In the genomic region with DNA sequence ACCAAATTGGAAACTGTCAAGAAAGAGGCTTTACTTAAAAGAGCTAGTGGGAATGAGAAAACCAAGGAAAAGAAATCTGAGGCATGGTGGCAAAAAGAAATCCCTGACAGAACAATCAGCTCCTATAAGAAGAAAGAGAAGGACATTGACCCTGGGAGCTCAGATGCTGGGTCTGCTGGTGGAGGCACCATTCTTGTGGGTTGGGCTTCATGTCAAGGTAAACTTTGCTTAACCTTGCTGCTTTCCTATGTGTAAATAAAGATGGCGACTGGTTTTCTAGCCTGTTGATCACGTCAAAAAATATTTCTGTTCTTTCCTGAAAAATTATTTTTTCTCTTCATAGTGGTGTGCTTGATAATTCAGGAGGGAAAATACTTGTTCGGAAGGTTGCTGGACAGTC, we compare ENCODE assay signal across 30 cellular contexts. TPM values are rescaled to one million over a fixed set of nuclear protein-coding genes. Genes with fewer than 3 reads are reported as not detected.
"Had no signal": no experiment of that assay in that cellular context is flagged by ENCODE, and none has a peak within 500 bp of the region (broad histone marks: within the 10 kb centered on the region; RNA-seq: fewer than 3 reads in every experiment).

No MANE protein-coding gene starts in this region.

- H3K27ac ChIP-seq: ascending aorta, breast epithelium, cardiac muscle cell, colonic mucosa, esophagus muscularis mucosa, foreskin keratinocyte, gastrocnemius medialis, heart left ventricle had no signal

- H3K9me3 Mint-ChIP-seq: activated CD4-positive, alpha-beta memory T cell treated with anti-CD3 and anti-CD28 coated beads, Interleukin-2, amount 10 ng/mL, durations not matched to agents 7 days and 5 days; activated CD4-positive, alpha-beta T cell treated with anti-CD3 and anti-CD28 coated beads, Interleukin-2, amount 10 ng/mL, durations not matched to agents 7 days and 5 days; activated naive CD4-positive, alpha-beta T cell treated with anti-CD3 and anti-CD28 coated beads, Interleukin-2, amount 10 ng/mL, durations not matched to agents 7 days and 5 days; activated naive CD4-positive, alpha-beta T cell treated with anti-CD3 and anti-CD28 coated beads, Interleukin-2, amount 50 U/mL, for 72 hours; activated naive CD8-positive, alpha-beta T cell treated with anti-CD3 and anti-CD28 coated beads, Interleukin-2, amount 10 ng/mL, durations not matched to agents 7 days and 5 days; activated T-cell treated with anti-CD3 and anti-CD28 coated beads, Interleukin-2, amount 50 U/mL, for 24 hours; activated T-cell treated with anti-CD3 and anti-CD28 coated beads, Interleukin-2, amount 50 U/mL, for 72 hours; brain had no signal

- H3K4me1 Mint-ChIP-seq: activated CD4-positive, alpha-beta memory T cell treated with anti-CD3 and anti-CD28 coated beads, Interleukin-2, amount 10 ng/mL, durations not matched to agents 7 days and 5 days; activated CD4-positive, alpha-beta T cell treated with anti-CD3 and anti-CD28 coated beads, Interleukin-2, amount 10 ng/mL, durations not matched to agents 7 days and 5 days; activated naive CD4-positive, alpha-beta T cell treated with anti-CD3 and anti-CD28 coated beads, Interleukin-2, amount 10 ng/mL, durations not matched to agents 7 days and 5 days; activated naive CD8-positive, alpha-beta T cell treated with anti-CD3 and anti-CD28 coated beads, Interleukin-2, amount 10 ng/mL, durations not matched to agents 7 days and 5 days; brain had no signal

- H3K27ac Mint-ChIP-seq: activated CD4-positive, alpha-beta memory T cell treated with anti-CD3 and anti-CD28 coated beads, Interleukin-2, amount 10 ng/mL, durations not matched to agents 7 days and 5 days; activated CD4-positive, alpha-beta T cell treated with anti-CD3 and anti-CD28 coated beads, Interleukin-2, amount 10 ng/mL, durations not matched to agents 7 days and 5 days; activated naive CD4-positive, alpha-beta T cell treated with anti-CD3 and anti-CD28 coated beads, Interleukin-2, amount 10 ng/mL, durations not matched to agents 7 days and 5 days; activated naive CD4-positive, alpha-beta T cell treated with anti-CD3 and anti-CD28 coated beads, Interleukin-2, amount 50 U/mL, for 72 hours; activated naive CD8-positive, alpha-beta T cell treated with anti-CD3 and anti-CD28 coated beads, Interleukin-2, amount 10 ng/mL, durations not matched to agents 7 days and 5 days; activated T-cell treated with anti-CD3 and anti-CD28 coated beads, Interleukin-2, amount 50 U/mL, for 24 hours; activated T-cell treated with anti-CD3 and anti-CD28 coated beads, Interleukin-2, amount 50 U/mL, for 72 hours had no signal

- ATAC-seq: activated naive CD4-positive, alpha-beta T cell treated with anti-CD3 and anti-CD28 coated beads, Interleukin-2, amount 50 U/mL, for 72 hours; activated T-cell treated with anti-CD3 and anti-CD28 coated beads, Interleukin-2, amount 50 U/mL, for 72 hours; gastrocnemius medialis; heart left ventricle had no signal

- H3K4me3 ChIP-seq: ascending aorta, breast epithelium, cardiac muscle cell, colonic mucosa, esophagus muscularis mucosa, gastrocnemius medialis, heart left ventricle had no signal

- H3K27me3 Mint-ChIP-seq: brain had no signal

- H3K9me3 ChIP-seq: ascending aorta, breast epithelium, colonic mucosa, esophagus muscularis mucosa, gastrocnemius medialis, heart left ventricle had no signal

- DNase-seq: activated CD4-positive, alpha-beta memory T cell treated with anti-CD3 and anti-CD28 coated beads, Interleukin-2, amount 10 ng/mL, durations not matched to agents 7 days and 5 days; activated CD4-positive, alpha-beta T cell treated with anti-CD3 and anti-CD28 coated beads for 1 hour; activated CD4-positive, alpha-beta T cell treated with anti-CD3 and anti-CD28 coated beads for 4 hours; activated CD4-positive, alpha-beta T cell treated with anti-CD3 and anti-CD28 coated beads, Interleukin-2, amount 10 ng/mL, durations not matched to agents 7 days and 5 days; activated CD4-positive, alpha-beta T cell treated with anti-CD3 and anti-CD28 coated beads, Interleukin-2, amount 50 U/mL, for 4 hours; activated CD8-positive, alpha-beta memory T cell treated with anti-CD3 and anti-CD28 coated beads, Interleukin-2, amount 50 U/mL, for 48 hours; activated gamma-delta T cell; activated naive CD4-positive, alpha-beta T cell; activated naive CD4-positive, alpha-beta T cell treated with anti-CD3 and anti-CD28 coated beads, Interleukin-2, amount 10 ng/mL, durations not matched to agents 7 days and 5 days; activated naive CD8-positive, alpha-beta T cell treated with anti-CD3 and anti-CD28 coated beads, Interleukin-2, amount 10 ng/mL, durations not matched to agents 7 days and 5 days; activated T-cell treated with anti-CD3 and anti-CD28 coated beads for 4 hours; activated T-cell treated with anti-CD3 and anti-CD28 coated beads, Interleukin-2, amount 50 U/mL, for 24 hours; activated T-cell treated with anti-CD3 and anti-CD28 coated beads, Interleukin-2, amount 50 U/mL, for 72 hours; central memory CD4-positive, alpha-beta T cell; cerebellar nuclear complex; colonic mucosa; effector CD8-positive, alpha-beta T cell; erythroblast; gastrocnemius medialis; glutamatergic neuron; heart left ventricle; T-helper 2 cell had no signal

- H3K27me3 ChIP-seq: ascending aorta, breast epithelium, cardiac muscle cell, colonic mucosa had no signal

- H3K36me3 Mint-ChIP-seq: activated naive CD4-positive, alpha-beta T cell treated with anti-CD3 and anti-CD28 coated beads, Interleukin-2, amount 10 ng/mL, durations not matched to agents 7 days and 5 days; activated naive CD4-positive, alpha-beta T cell treated with anti-CD3 and anti-CD28 coated beads, Interleukin-2, amount 50 U/mL, for 72 hours; activated naive CD8-positive, alpha-beta T cell treated with anti-CD3 and anti-CD28 coated beads, Interleukin-2, amount 10 ng/mL, durations not matched to agents 7 days and 5 days; brain had no signal

- H3K4me1 ChIP-seq: ascending aorta, breast epithelium, colonic mucosa, esophagus muscularis mucosa, foreskin keratinocyte, gastrocnemius medialis, heart left ventricle had no signal

- H3K4me3 Mint-ChIP-seq: activated CD4-positive, alpha-beta memory T cell treated with anti-CD3 and anti-CD28 coated beads, Interleukin-2, amount 10 ng/mL, durations not matched to agents 7 days and 5 days; activated CD4-positive, alpha-beta T cell treated with anti-CD3 and anti-CD28 coated beads, Interleukin-2, amount 10 ng/mL, durations not matched to agents 7 days and 5 days; activated naive CD4-positive, alpha-beta T cell treated with anti-CD3 and anti-CD28 coated beads, Interleukin-2, amount 10 ng/mL, durations not matched to agents 7 days and 5 days; activated naive CD8-positive, alpha-beta T cell treated with anti-CD3 and anti-CD28 coated beads, Interleukin-2, amount 10 ng/mL, durations not matched to agents 7 days and 5 days; activated T-cell treated with anti-CD3 and anti-CD28 coated beads, Interleukin-2, amount 50 U/mL, for 24 hours; activated T-cell treated with anti-CD3 and anti-CD28 coated beads, Interleukin-2, amount 50 U/mL, for 72 hours; brain had no signal

- H3K36me3 ChIP-seq: ascending aorta, breast epithelium, cardiac muscle cell, colonic mucosa, esophagus muscularis mucosa, gastrocnemius medialis had no signal

RNA-seq across cellular contexts. Expression of a gene that starts 58.1 kb away (rescaled TPM):
- total RNA-seq: activated CD4-positive, alpha-beta memory T cell treated with anti-CD3 and anti-CD28 coated beads, Interleukin-2, amount 10 ng/mL, durations not matched to agents 7 days and 5 days; activated CD4-positive, alpha-beta T cell treated with anti-CD3 and anti-CD28 coated beads, Interleukin-2, amount 10 ng/mL, durations not matched to agents 7 days and 5 days; activated naive CD4-positive, alpha-beta T cell treated with anti-CD3 and anti-CD28 coated beads, Interleukin-2, amount 50 U/mL, for 72 hours; activated naive CD8-positive, alpha-beta T cell treated with anti-CD3 and anti-CD28 coated beads, Interleukin-2, amount 10 ng/mL, durations not matched to agents 7 days and 5 days; activated T-cell treated with anti-CD3 and anti-CD28 coated beads, Interleukin-2, amount 50 U/mL, for 72 hours; cardiac muscle cell; foreskin keratinocyte; T-helper 1 cell treated with Interleukin-12 subunit alpha and Interleukin-12 subunit beta and Interleukin-4 antibody, amounts not matched to agents 30 ng/mL and 1 ng/mL, for 36 hours had no signal
- polyA plus RNA-seq: cardiac muscle cell, foreskin keratinocyte had no signal
